In the genomic region with DNA sequence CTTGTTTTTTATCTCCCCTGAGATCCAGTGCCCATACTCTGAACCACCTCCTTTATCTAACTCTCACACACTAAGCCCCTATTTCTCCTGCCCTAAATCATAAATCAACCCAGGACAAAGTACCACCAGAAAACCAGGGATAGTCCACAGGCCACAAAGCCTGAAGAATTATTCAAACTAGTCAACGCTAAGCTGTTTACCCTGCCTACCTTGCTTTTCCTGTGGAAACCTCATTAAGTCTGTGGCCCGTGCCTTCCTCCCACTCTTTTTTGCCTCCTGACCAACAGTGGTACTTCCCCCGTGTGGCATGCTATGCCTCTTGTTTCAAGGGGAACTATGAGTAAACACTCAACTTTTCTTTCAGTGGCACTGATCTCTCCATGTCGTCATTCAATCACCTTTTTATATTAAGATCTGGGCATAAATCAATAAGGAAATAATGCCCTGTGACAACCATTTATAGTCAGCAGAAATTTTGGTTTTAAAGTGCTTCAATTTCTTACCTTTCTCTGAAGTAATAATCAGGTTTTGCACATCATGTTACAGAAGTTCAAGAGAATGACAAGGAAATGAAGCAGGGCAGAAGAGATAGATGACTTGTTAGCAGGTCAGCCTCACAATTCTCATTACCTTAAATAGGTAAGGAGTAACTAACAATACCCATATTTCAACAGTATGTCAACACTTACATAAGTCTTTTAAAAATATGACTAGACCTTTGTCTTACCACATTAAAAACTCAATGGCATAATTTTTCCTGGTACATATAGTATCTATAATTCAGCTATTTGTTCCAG, we compare ENCODE assay signal across 8 cellular contexts. TPM values are rescaled to one million over a fixed set of nuclear protein-coding genes. Genes with fewer than 3 reads are reported as not detected.
DNase-seq lines count a peak whose midpoint lies in the region; ATAC-seq and FAIRE-seq lines count a peak whose summit lies in the region.

No MANE protein-coding gene starts in this region.

- ATAC-seq in GM18502 (IDR thresholded peaks at IDR 0.05; ENCODE audit: poor library complexity, unreplicated experiment) (peak; percentile 62), GM18519 (IDR thresholded peaks at IDR 0.05; ENCODE audit: low FRiP score, unreplicated experiment) (no peak)

- no peak for FAIRE-seq in small intestine (lab: Jason Lieb, UNC)

- no peaks in the 10 kb centered on the region for H3K36me3 ChIP-seq in small intestine (ENCODE audit: control insufficient read depth in 2 of 2, insufficient read depth in 2 of 2, low read length in 2 of 2)

- in situ Hi-C loops in KBM-7 (cut with MboI; ENCODE audit: low pct_unique_long_range_greater_than_20kb, low sequenced_read_pairs), result no loop called here

- DNase-seq in KBM-7 (peak; percentile 79), kidney tubule cell (ENCODE audit: low spot score) (peak; percentile 58), amygdala (lab: John Stamatoyannopoulos, UW) (no peak), small intestine (no peak), RPMI8226 (no peak)
- DNase-seq in activated CD4-positive, alpha-beta T cell treated with anti-CD3 and anti-CD28 coated beads, Interleukin-2, amount 50 U/mL, for 1 hour, result peak; percentile 48

- no peak overlapping the region for H3K27ac ChIP-seq in small intestine (ENCODE audit: low read depth in 1 of 2, low read length in 1 of 2)

- no peak overlapping the region for H3K4me3 ChIP-seq in small intestine (ENCODE audit: low read depth in 1 of 2, low read length in 2 of 2)

- WGBS in small intestine, 3 donors, result 23 to 43% (median 33%) methylated on average over 4 of the region's 4 CpGs

- H3K27me3 ChIP-seq in small intestine (ENCODE audit: control insufficient read depth in 2 of 2, insufficient read depth in 2 of 2, low read length in 2 of 2), result no peaks in the 10 kb centered on the region

- H3K4me1 ChIP-seq in small intestine (ENCODE audit: control insufficient read depth in 2 of 2, insufficient read depth in 1 of 2, low read depth in 1 of 2, low read length in 1 of 2), result peaks cover 0 to 5% of the 10 kb centered on the region in 2 donors

- H3K9me3 ChIP-seq in small intestine (ENCODE audit: control insufficient read depth, low read depth), result no peaks in the 10 kb centered on the region

RNA-seq across cellular contexts. Expression of a gene that starts 32.1 kb away (rescaled TPM):
- 1 to 10 TPM; 3.2 to 7.9 (median 4.9) TPM for polyA plus RNA-seq in small intestine

Comparison
In these comparisons a context has a peak if more than half of its experiments do, and no peak if none do; other contexts are left out.
1. DNase-seq: peak in KBM-7 (single experiment), activated CD4-positive, alpha-beta T cell treated with anti-CD3 and anti-CD28 coated beads, Interleukin-2, amount 50 U/mL, for 1 hour (single experiment) and kidney tubule cell (single experiment); none in amygdala (0 of 56), small intestine (single experiment) and RPMI8226 (single experiment).